7 cellular contexts compared by ENCODE assay signal in genomic region chr12:8396225-8397071, GRCh38. TPM values are rescaled to one million over a fixed set of nuclear protein-coding genes. Genes with fewer than 3 reads are reported as not detected.
A peak's percentile ranks its signal among the peaks of the same experiment; 100 is the strongest.
DNase-seq lines count a peak whose midpoint lies in the region; ATAC-seq, FAIRE-seq and TF ChIP-seq lines count a peak whose summit lies in the region.
"Not testable (repeated sequence)": the region's sequence is repeated elsewhere in the genome, so short reads cannot be mapped to it uniquely, and the experiment has no call there.

No MANE protein-coding gene starts in this region.

- FAIRE-seq in GM12891 (lab: Jason Lieb, UNC), result peak; percentile 72

- H3K27ac Mint-ChIP-seq in memory B cell, result not testable (repeated sequence)

- not testable (repeated sequence) for H3K36me3 Mint-ChIP-seq in memory B cell

- intact Hi-C loops in esophagus muscularis mucosa (cut with DNase I), result not testable (repeated sequence)

- not testable (repeated sequence) for H3K9me3 Mint-ChIP-seq in memory B cell

- TF ChIP-seq CTCF in MM.1S (IDR thresholded peaks at IDR 0.05; ENCODE audit: low read length) (peak; percentile 33), esophagus muscularis mucosa (IDR thresholded peaks at IDR 0.05) (peak in 2 of 3 experiments; percentile 62 to 73)

- H3K79me2 ChIP-seq in MM.1S (ENCODE audit: low read length), result not testable (repeated sequence)

- H4K20me1 ChIP-seq in MM.1S (ENCODE audit: insufficient read depth, low read length), result not testable (repeated sequence)

- H3F3A ChIP-seq in MM.1S (ENCODE audit: insufficient read depth, low read length), result not testable (repeated sequence)

- TF ChIP-seq EP300 in esophagus muscularis mucosa (IDR thresholded peaks at IDR 0.05), result not testable (repeated sequence)

- H3K27me3 Mint-ChIP-seq in memory B cell, result peaks cover 14% of the 10 kb centered on the region

- H3K4me3 Mint-ChIP-seq in memory B cell, result peak overlapping the region; percentile 61

- H3K4me1 ChIP-seq in MM.1S (ENCODE audit: low read length); esophagus muscularis mucosa: not testable (repeated sequence)

- not testable (repeated sequence) for H3K9me3 ChIP-seq in MM.1S (replicated peaks; ENCODE audit: insufficient read depth, low read length); esophagus muscularis mucosa

- H3K9ac ChIP-seq in MM.1S (ENCODE audit: low read length), result not testable (repeated sequence)

- not testable (repeated sequence) for H3K27ac ChIP-seq in MM.1S (ENCODE audit: low read length); esophagus muscularis mucosa (replicated peaks in 1 of 4)

- WGBS in esophagus muscularis mucosa, result 7% methylated on average over 20 of the region's 79 CpGs

- DNase-seq in GM12891 (ENCODE audit: insufficient read length, low spot score), result not testable (repeated sequence)
- DNase-seq in MM.1S, result peak; percentile 59
- peak; percentile 41 for DNase-seq in T follicular helper cell (ENCODE audit: low read depth)
- peak; percentile 61 for DNase-seq in activated effector memory CD4-positive, alpha-beta T cell treated with Interleukin-2 at 50 U/mL for 16 hours
- DNase-seq in esophagus muscularis mucosa (ENCODE audit: extremely low spot score), result peak; percentile 77
- peak; percentile 69 to 81 for DNase-seq in memory B cell (ENCODE audit: low spot score in 2 of 2)
- DNase-seq in stimulated activated CD4-positive, alpha-beta T cell treated with anti-CD3 and anti-CD28 coated beads, Interleukin-1b, Interleukin-23, amount 100 ng/mL, for 4 hours (ENCODE audit: low read depth in 2 of 2), result peak; percentile 62 to 69

- ATAC-seq in memory B cell (ENCODE audit: low read depth), result peak; percentile 81

- not testable (repeated sequence) for H3K27me3 ChIP-seq in MM.1S (replicated peaks; ENCODE audit: insufficient read depth, low read length)
- peaks cover 0 to 21% (median 0%) of the 10 kb centered on the region in 4 donors for H3K27me3 ChIP-seq in esophagus muscularis mucosa

- H3K4me2 ChIP-seq in MM.1S (ENCODE audit: low read depth, low read length), result peak overlapping the region; percentile 52; the same call in 1 of the 2 replicates

- H3K9me2 ChIP-seq in MM.1S (replicated peaks; ENCODE audit: insufficient read depth, low read length), result not testable (repeated sequence)

- H2AFZ ChIP-seq in MM.1S (ENCODE audit: low read length), result 0 out of 2 replicates have a peak overlapping the region, but pooled peaks have one; percentile 48

- not testable (repeated sequence) for H3K4me1 Mint-ChIP-seq in memory B cell

- H3K4me3 ChIP-seq in MM.1S (ENCODE audit: low read length) (peak overlapping the region; percentile 34; the same call in 1 of the 2 replicates), esophagus muscularis mucosa (peak overlapping the region; percentile 45 to 57 (median 52))

- not testable (repeated sequence) for TF ChIP-seq POLR2A in GM12891 (IDR thresholded peaks at IDR 0.05; ENCODE audit: low read depth, low read length); esophagus muscularis mucosa (IDR thresholded peaks at IDR 0.05; ENCODE audit: low read depth)

- not testable (repeated sequence) for H3K36me3 ChIP-seq in MM.1S (replicated peaks; ENCODE audit: insufficient read depth, low read length); esophagus muscularis mucosa

RNA-seq across cellular contexts. Expression of gene CLEC6A, which starts 59.3 kb away (rescaled TPM):
- polyA plus RNA-seq in GM12891 (2012; ENCODE audit: low read depth, missing spikeins), result not detected
- total RNA-seq in esophagus muscularis mucosa, result not detected
